ENCODE assay signal across 11 cellular contexts in genomic region chr18:47926101-47926850, GRCh38. TPM values are rescaled to one million over a fixed set of nuclear protein-coding genes. Genes with fewer than 3 reads are reported as not detected.
DNase-seq lines count a peak whose midpoint lies in the region; ATAC-seq, FAIRE-seq and TF ChIP-seq lines count a peak whose summit lies in the region.
"Had no signal": no experiment of that assay in that cellular context is flagged by ENCODE, and none has a peak within 500 bp of the region (broad histone marks: within the 10 kb centered on the region; RNA-seq: fewer than 3 reads in every experiment).

No MANE protein-coding gene starts in this region.

- H3K27me3 Mint-ChIP-seq in activated naive CD8-positive, alpha-beta T cell = no peaks in the 10 kb centered on the region
- no peaks in the 10 kb centered on the region for H3K27me3 Mint-ChIP-seq in nephron (ENCODE audit: low read depth)
- H3K27me3 Mint-ChIP-seq: naive B cell had no signal

- FAIRE-seq in GM19239 (lab: Jason Lieb, UNC) = peak; percentile 47

- peak overlapping the region; percentile 72 for H3K4me3 Mint-ChIP-seq in activated naive CD8-positive, alpha-beta T cell
- peak overlapping the region in 2 of 3 experiments; percentile 28 to 64 for H3K4me3 Mint-ChIP-seq in nephron

- H3K36me3 ChIP-seq in testis (ENCODE audit: low read depth, missing control alignments) = no peaks in the 10 kb centered on the region

- peaks cover 74% of the 10 kb centered on the region for H3K4me1 Mint-ChIP-seq in activated naive CD8-positive, alpha-beta T cell (ENCODE audit: low read depth)
- peaks cover 52% of the 10 kb centered on the region for H3K4me1 Mint-ChIP-seq in nephron

- peaks cover 6% of the 10 kb centered on the region for H3K36me3 Mint-ChIP-seq in activated naive CD8-positive, alpha-beta T cell
- no peaks in the 10 kb centered on the region for H3K36me3 Mint-ChIP-seq in nephron (ENCODE audit: low read depth)

- H3K27ac ChIP-seq in testis = peak overlapping the region in 1 of 2 donors; percentile 3

- H3K9me3 Mint-ChIP-seq in activated naive CD8-positive, alpha-beta T cell (ENCODE audit: low read depth) = no peaks in the 10 kb centered on the region
- H3K9me3 Mint-ChIP-seq in nephron = no peaks in the 10 kb centered on the region
- H3K9me3 Mint-ChIP-seq: naive B cell had no signal

- H3K9me3 ChIP-seq in testis = no peaks in the 10 kb centered on the region

- peaks cover 26% of the 10 kb centered on the region for H3K4me1 ChIP-seq in testis

- H3K27me3 ChIP-seq in testis = no peaks in the 10 kb centered on the region

- intact Hi-C loops in testis (cut with DNase I; ENCODE audit: low total_unique reads) = no loop called here

- H3K4me3 ChIP-seq in NB4 (ENCODE audit: low read depth, low read length) = peak overlapping the region; percentile 45
- H3K4me3 ChIP-seq in testis = no peak overlapping the region

- no peak for ATAC-seq in HG02938 (IDR thresholded peaks at IDR 0.05; ENCODE audit: unreplicated experiment)

- H3K27ac Mint-ChIP-seq in activated naive CD8-positive, alpha-beta T cell = peak overlapping the region; percentile 92
- H3K27ac Mint-ChIP-seq in nephron = peak overlapping the region; percentile 14 to 49 (median 49)
- H3K27ac Mint-ChIP-seq: naive B cell had no signal

- DNase-seq in GM19239 (ENCODE audit: insufficient read length, low spot score) (no peak), NB4 (ENCODE audit: low read depth) (no peak), testis (no peak), GM19240 (ENCODE audit: insufficient read length, low spot score) (no peak)
- DNase-seq: activated gamma-delta T cell, naive B cell, NCI-H1048, SW 1271 had no signal

- WGBS in testis, 2 donors = 50 to 69% methylated on average over 2 of the region's 2 CpGs

- TF ChIP-seq POLR2A in NB4 (IDR thresholded peaks at IDR 0.05; ENCODE audit: extremely low read depth, insufficient read length) = no peak
- TF ChIP-seq POLR2A in testis (IDR thresholded peaks at IDR 0.05) = no peak

- TF ChIP-seq CTCF in NB4 (IDR thresholded peaks at IDR 0.05; ENCODE audit: low read depth, low read length) = no peak
- no peak for TF ChIP-seq CTCF in nephron (IDR thresholded peaks at IDR 0.05; ENCODE audit: unreplicated experiment in 3 of 3)
- no peak for TF ChIP-seq CTCF in testis (IDR thresholded peaks at IDR 0.05)

RNA-seq across cellular contexts. Expression of gene SMAD2, which starts 4.2 kb away (rescaled TPM):
- total RNA-seq in testis = 100 to 1,000 TPM in 1 of 2 donors, 10 to 100 TPM in 1; 76.9 to 115 TPM
- polyA plus RNA-seq in testis (ENCODE audit: insufficient read depth, low read depth, low replicate concordance) = 109 TPM
